Comparison of ENCODE assay signal across 1 cellular context in the genomic region with DNA sequence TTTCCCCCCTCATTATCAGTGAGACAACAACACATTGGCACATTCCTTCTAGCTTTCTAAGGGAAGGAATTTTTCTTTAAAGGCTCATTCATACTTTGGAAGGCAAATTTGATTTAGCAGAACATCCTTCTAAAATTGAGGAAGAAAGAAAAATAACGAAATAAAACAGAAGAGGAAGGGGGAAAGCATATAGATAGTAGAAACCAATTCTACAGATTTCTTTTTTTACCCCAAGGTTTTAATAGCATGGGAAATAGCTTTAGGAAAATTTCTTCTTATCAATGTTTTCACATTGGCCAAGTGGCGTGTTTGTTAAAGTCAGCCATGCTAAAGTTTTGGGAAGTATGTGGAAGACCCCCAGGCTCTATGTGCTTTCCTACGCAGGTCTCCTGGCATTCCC.
TF ChIP-seq lines count a peak whose summit lies in the region.

No MANE protein-coding gene starts in this region.

TF ChIP-seq in H1, 55 proteins besides CTCF, POLR2A, EP300 and RAD21:
- TF ChIP-seq PHF8 (conservative IDR thresholded peaks at IDR 0.05; ENCODE audit: low read depth, low read length) (no peak), HDAC6 (IDR thresholded peaks at IDR 0.05; ENCODE audit: low read depth, low read length) (no peak), FOSL1 (IDR thresholded peaks at IDR 0.05; ENCODE audit: insufficient read depth, low read depth, low read length) (no peak), ZNF274 (IDR thresholded peaks at IDR 0.05; ENCODE audit: borderline replicate concordance, extremely low read depth, low read length) (no peak), E2F6 (IDR thresholded peaks at IDR 0.05) (no peak), GABPA (IDR thresholded peaks at IDR 0.05; ENCODE audit: borderline replicate concordance, insufficient read depth, low read length) (no peak), RXRA (IDR thresholded peaks at IDR 0.05; ENCODE audit: insufficient read depth, low read depth, low read length) (no peak), SIRT6 (IDR thresholded peaks at IDR 0.05; ENCODE audit: low read length) (no peak), CBX8 (IDR thresholded peaks at IDR 0.05; ENCODE audit: borderline replicate concordance, low read depth, low read length) (no peak), BRCA1 (IDR thresholded peaks at IDR 0.05; ENCODE audit: low read depth, low read length) (no peak), HDAC2 (IDR thresholded peaks at IDR 0.05; ENCODE audit: borderline replicate concordance in 1 of 2, low read depth in 2 of 2, low read length in 2 of 2) (no peak), RFX5 (IDR thresholded peaks at IDR 0.05; ENCODE audit: borderline replicate concordance, low read depth, low read length) (no peak), ATF2 (IDR thresholded peaks at IDR 0.05; ENCODE audit: low read length) (no peak), TCF12 (IDR thresholded peaks at IDR 0.05; ENCODE audit: low read depth, low read length) (no peak), MAFK (IDR thresholded peaks at IDR 0.05; ENCODE audit: low read depth, low read length) (no peak)
- TF ChIP-seq, protein P1, sequence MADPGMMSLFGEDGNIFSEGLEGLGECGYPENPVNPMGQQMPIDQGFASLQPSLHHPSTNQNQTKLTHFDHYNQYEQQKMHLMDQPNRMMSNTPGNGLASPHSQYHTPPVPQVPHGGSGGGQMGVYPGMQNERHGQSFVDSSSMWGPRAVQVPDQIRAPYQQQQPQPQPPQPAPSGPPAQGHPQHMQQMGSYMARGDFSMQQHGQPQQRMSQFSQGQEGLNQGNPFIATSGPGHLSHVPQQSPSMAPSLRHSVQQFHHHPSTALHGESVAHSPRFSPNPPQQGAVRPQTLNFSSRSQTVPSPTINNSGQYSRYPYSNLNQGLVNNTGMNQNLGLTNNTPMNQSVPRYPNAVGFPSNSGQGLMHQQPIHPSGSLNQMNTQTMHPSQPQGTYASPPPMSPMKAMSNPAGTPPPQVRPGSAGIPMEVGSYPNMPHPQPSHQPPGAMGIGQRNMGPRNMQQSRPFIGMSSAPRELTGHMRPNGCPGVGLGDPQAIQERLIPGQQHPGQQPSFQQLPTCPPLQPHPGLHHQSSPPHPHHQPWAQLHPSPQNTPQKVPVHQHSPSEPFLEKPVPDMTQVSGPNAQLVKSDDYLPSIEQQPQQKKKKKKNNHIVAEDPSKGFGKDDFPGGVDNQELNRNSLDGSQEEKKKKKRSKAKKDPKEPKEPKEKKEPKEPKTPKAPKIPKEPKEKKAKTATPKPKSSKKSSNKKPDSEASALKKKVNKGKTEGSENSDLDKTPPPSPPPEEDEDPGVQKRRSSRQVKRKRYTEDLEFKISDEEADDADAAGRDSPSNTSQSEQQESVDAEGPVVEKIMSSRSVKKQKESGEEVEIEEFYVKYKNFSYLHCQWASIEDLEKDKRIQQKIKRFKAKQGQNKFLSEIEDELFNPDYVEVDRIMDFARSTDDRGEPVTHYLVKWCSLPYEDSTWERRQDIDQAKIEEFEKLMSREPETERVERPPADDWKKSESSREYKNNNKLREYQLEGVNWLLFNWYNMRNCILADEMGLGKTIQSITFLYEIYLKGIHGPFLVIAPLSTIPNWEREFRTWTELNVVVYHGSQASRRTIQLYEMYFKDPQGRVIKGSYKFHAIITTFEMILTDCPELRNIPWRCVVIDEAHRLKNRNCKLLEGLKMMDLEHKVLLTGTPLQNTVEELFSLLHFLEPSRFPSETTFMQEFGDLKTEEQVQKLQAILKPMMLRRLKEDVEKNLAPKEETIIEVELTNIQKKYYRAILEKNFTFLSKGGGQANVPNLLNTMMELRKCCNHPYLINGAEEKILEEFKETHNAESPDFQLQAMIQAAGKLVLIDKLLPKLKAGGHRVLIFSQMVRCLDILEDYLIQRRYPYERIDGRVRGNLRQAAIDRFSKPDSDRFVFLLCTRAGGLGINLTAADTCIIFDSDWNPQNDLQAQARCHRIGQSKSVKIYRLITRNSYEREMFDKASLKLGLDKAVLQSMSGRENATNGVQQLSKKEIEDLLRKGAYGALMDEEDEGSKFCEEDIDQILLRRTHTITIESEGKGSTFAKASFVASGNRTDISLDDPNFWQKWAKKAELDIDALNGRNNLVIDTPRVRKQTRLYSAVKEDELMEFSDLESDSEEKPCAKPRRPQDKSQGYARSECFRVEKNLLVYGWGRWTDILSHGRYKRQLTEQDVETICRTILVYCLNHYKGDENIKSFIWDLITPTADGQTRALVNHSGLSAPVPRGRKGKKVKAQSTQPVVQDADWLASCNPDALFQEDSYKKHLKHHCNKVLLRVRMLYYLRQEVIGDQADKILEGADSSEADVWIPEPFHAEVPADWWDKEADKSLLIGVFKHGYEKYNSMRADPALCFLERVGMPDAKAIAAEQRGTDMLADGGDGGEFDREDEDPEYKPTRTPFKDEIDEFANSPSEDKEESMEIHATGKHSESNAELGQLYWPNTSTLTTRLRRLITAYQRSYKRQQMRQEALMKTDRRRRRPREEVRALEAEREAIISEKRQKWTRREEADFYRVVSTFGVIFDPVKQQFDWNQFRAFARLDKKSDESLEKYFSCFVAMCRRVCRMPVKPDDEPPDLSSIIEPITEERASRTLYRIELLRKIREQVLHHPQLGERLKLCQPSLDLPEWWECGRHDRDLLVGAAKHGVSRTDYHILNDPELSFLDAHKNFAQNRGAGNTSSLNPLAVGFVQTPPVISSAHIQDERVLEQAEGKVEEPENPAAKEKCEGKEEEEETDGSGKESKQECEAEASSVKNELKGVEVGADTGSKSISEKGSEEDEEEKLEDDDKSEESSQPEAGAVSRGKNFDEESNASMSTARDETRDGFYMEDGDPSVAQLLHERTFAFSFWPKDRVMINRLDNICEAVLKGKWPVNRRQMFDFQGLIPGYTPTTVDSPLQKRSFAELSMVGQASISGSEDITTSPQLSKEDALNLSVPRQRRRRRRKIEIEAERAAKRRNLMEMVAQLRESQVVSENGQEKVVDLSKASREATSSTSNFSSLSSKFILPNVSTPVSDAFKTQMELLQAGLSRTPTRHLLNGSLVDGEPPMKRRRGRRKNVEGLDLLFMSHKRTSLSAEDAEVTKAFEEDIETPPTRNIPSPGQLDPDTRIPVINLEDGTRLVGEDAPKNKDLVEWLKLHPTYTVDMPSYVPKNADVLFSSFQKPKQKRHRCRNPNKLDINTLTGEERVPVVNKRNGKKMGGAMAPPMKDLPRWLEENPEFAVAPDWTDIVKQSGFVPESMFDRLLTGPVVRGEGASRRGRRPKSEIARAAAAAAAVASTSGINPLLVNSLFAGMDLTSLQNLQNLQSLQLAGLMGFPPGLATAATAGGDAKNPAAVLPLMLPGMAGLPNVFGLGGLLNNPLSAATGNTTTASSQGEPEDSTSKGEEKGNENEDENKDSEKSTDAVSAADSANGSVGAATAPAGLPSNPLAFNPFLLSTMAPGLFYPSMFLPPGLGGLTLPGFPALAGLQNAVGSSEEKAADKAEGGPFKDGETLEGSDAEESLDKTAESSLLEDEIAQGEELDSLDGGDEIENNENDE (IDR thresholded peaks at IDR 0.05; ENCODE audit: insufficient replicate concordance, low read length) = no peak
- TF ChIP-seq, protein P2, sequence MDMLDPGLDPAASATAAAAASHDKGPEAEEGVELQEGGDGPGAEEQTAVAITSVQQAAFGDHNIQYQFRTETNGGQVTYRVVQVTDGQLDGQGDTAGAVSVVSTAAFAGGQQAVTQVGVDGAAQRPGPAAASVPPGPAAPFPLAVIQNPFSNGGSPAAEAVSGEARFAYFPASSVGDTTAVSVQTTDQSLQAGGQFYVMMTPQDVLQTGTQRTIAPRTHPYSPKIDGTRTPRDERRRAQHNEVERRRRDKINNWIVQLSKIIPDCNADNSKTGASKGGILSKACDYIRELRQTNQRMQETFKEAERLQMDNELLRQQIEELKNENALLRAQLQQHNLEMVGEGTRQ (IDR thresholded peaks at IDR 0.05; ENCODE audit: low read length) = no peak
TF ChIP-seq in H1: peak in this region for 0.
